ENCODE assay signal across 9 cellular contexts in genomic region chr2:85706604-85707296, GRCh38. TPM values are rescaled to one million over a fixed set of nuclear protein-coding genes. Genes with fewer than 3 reads are reported as not detected.
DNase-seq lines count a peak whose midpoint lies in the region; ATAC-seq lines count a peak whose summit lies in the region.
"Had no signal": no experiment of that assay in that cellular context is flagged by ENCODE, and none has a peak within 500 bp of the region (broad histone marks: within the 10 kb centered on the region; RNA-seq: fewer than 3 reads in every experiment).

No MANE protein-coding gene starts in this region.

- no peaks in the 10 kb centered on the region for H3K9me3 ChIP-seq in T-helper 17 cell (ENCODE audit: control insufficient read depth, low read length, poor library complexity, severe bottlenecking)

- H3K4me3 Mint-ChIP-seq in T-helper 1 cell treated with Interleukin-12 subunit alpha and Interleukin-12 subunit beta and Interleukin-4 antibody, amounts not matched to agents 30 μg/mL and 1 μg/mL, for 36 hours, result peak overlapping the region; percentile 3
- H3K4me3 Mint-ChIP-seq in T-helper 17 cell (no peak overlapping the region), immature natural killer cell (peak overlapping the region; percentile 75 to 90 (median 77))
- H3K4me3 Mint-ChIP-seq in stimulated activated memory B cell treated with anti-CD40 and anti-IgM and Interleukin-4, amounts not matched to agents 10 μg/mL and 1 μg/mL and 100 μg/mL, for 72 hours, result no peak overlapping the region

- no peak for ATAC-seq in T-helper 17 cell
- ATAC-seq in stimulated activated memory B cell treated with anti-CD40 and anti-IgM and Interleukin-4, amounts not matched to agents 10 μg/mL and 1 μg/mL and 100 μg/mL, for 72 hours, result no peak
- no peak for ATAC-seq in GM18873 (IDR thresholded peaks at IDR 0.05; ENCODE audit: low FRiP score, unreplicated experiment)
- ATAC-seq in GM21360 (IDR thresholded peaks at IDR 0.05; ENCODE audit: unreplicated experiment), result no peak

- H3K27ac Mint-ChIP-seq in T-helper 1 cell treated with Interleukin-12 subunit alpha and Interleukin-12 subunit beta and Interleukin-4 antibody, amounts not matched to agents 30 μg/mL and 1 μg/mL, for 36 hours, result peak overlapping the region; percentile 87
- H3K27ac Mint-ChIP-seq in T-helper 17 cell, result peak overlapping the region; percentile 81
- H3K27ac Mint-ChIP-seq in immature natural killer cell, result peak overlapping the region; percentile 91 to 98 (median 95)
- no peak overlapping the region for H3K27ac Mint-ChIP-seq in stimulated activated memory B cell treated with anti-CD40 and anti-IgM and Interleukin-4, amounts not matched to agents 10 μg/mL and 1 μg/mL and 100 μg/mL, for 72 hours

- peaks cover 75% of the 10 kb centered on the region for H3K4me1 Mint-ChIP-seq in T-helper 1 cell treated with Interleukin-12 subunit alpha and Interleukin-12 subunit beta and Interleukin-4 antibody, amounts not matched to agents 30 μg/mL and 1 μg/mL, for 36 hours (ENCODE audit: low read depth)
- peaks cover 35% of the 10 kb centered on the region for H3K4me1 Mint-ChIP-seq in T-helper 17 cell
- peaks cover 57 to 58% of the 10 kb centered on the region in 2 donors for H3K4me1 Mint-ChIP-seq in immature natural killer cell
- H3K4me1 Mint-ChIP-seq in stimulated activated memory B cell treated with anti-CD40 and anti-IgM and Interleukin-4, amounts not matched to agents 10 μg/mL and 1 μg/mL and 100 μg/mL, for 72 hours, result peaks cover 49% of the 10 kb centered on the region

- no peak for DNase-seq in T-helper 1 cell
- DNase-seq in T-helper 17 cell, result no peak
- DNase-seq in immature natural killer cell, result peak; percentile 69 to 73 (median 71)

- H3K27ac ChIP-seq in temporal lobe (ENCODE audit: low read depth, low read length), result peak overlapping the region; percentile 66

- no peaks in the 10 kb centered on the region for H3K9me3 Mint-ChIP-seq in T-helper 1 cell treated with Interleukin-12 subunit alpha and Interleukin-12 subunit beta and Interleukin-4 antibody, amounts not matched to agents 30 μg/mL and 1 μg/mL, for 36 hours
- no peaks in the 10 kb centered on the region for H3K9me3 Mint-ChIP-seq in immature natural killer cell
- H3K9me3 Mint-ChIP-seq in stimulated activated memory B cell treated with anti-CD40 and anti-IgM and Interleukin-4, amounts not matched to agents 10 μg/mL and 1 μg/mL and 100 μg/mL, for 72 hours, result no peaks in the 10 kb centered on the region

- peaks cover 2% of the 10 kb centered on the region for H3K27me3 Mint-ChIP-seq in T-helper 1 cell treated with Interleukin-12 subunit alpha and Interleukin-12 subunit beta and Interleukin-4 antibody, amounts not matched to agents 30 μg/mL and 1 μg/mL, for 36 hours (ENCODE audit: low read depth)
- H3K27me3 Mint-ChIP-seq in T-helper 17 cell (peaks cover 30% of the 10 kb centered on the region), immature natural killer cell (ENCODE audit: low read depth in 3 of 3) (peaks cover 4 to 14% (median 13%) of the 10 kb centered on the region in 3 donors)
- peaks cover 17% of the 10 kb centered on the region for H3K27me3 Mint-ChIP-seq in stimulated activated memory B cell treated with anti-CD40 and anti-IgM and Interleukin-4, amounts not matched to agents 10 μg/mL and 1 μg/mL and 100 μg/mL, for 72 hours

- H3K36me3 Mint-ChIP-seq in T-helper 1 cell treated with Interleukin-12 subunit alpha and Interleukin-12 subunit beta and Interleukin-4 antibody, amounts not matched to agents 30 μg/mL and 1 μg/mL, for 36 hours (ENCODE audit: low read depth), result peaks cover 8% of the 10 kb centered on the region
- H3K36me3 Mint-ChIP-seq in T-helper 17 cell (ENCODE audit: low read depth), result no peaks in the 10 kb centered on the region
- H3K36me3 Mint-ChIP-seq in immature natural killer cell, result peaks cover 8 to 19% (median 13%) of the 10 kb centered on the region in 3 donors
- H3K36me3 Mint-ChIP-seq in stimulated activated memory B cell treated with anti-CD40 and anti-IgM and Interleukin-4, amounts not matched to agents 10 μg/mL and 1 μg/mL and 100 μg/mL, for 72 hours, result no peaks in the 10 kb centered on the region

RNA-seq across cellular contexts. Expression of gene GNLY, which starts 12.6 kb away (rescaled TPM):
- total RNA-seq in T-helper 17 cell (10 to 100 TPM in 1 of 2 donors, 1 to 10 TPM in 1; 9.9 to 14.8 TPM), temporal lobe (not detected)
- polyA plus RNA-seq in immature natural killer cell, result over 10,000 TPM; 13,165 to 20,506 (median 19,340) TPM
- total RNA-seq: A673 had no signal

RNA-seq across cellular contexts. Expression of gene SFTPB, which starts 38.8 kb away (rescaled TPM):
- not detected for total RNA-seq in T-helper 17 cell
- polyA plus RNA-seq in immature natural killer cell, result not detected
- 0.25 TPM for total RNA-seq in temporal lobe
- total RNA-seq: A673 had no signal

RNA-seq across cellular contexts. Expression of gene ATOH8, which starts 47.0 kb away (rescaled TPM):
- total RNA-seq in T-helper 17 cell, result not detected
- polyA plus RNA-seq in immature natural killer cell, result not detected
- 1.7 TPM for total RNA-seq in temporal lobe

Comparison
In these comparisons a context has a peak if more than half of its experiments do, and no peak if none do; other contexts are left out.
1. H3K4me3 Mint-ChIP-seq: peak in T-helper 1 cell treated with Interleukin-12 subunit alpha and Interleukin-12 subunit beta and Interleukin-4 antibody, amounts not matched to agents 30 μg/mL and 1 μg/mL, for 36 hours (single experiment) and immature natural killer cell (5 of 5); none in T-helper 17 cell (single experiment) and stimulated activated memory B cell treated with anti-CD40 and anti-IgM and Interleukin-4, amounts not matched to agents 10 μg/mL and 1 μg/mL and 100 μg/mL, for 72 hours (single experiment).
2. DNase-seq: peak in immature natural killer cell (3 of 3); none in T-helper 1 cell (0 of 5) and T-helper 17 cell (0 of 3).
3. RNA of gene GNLY, which starts 12.6 kb away (total RNA-seq): 9.9 to 14.8 TPM in T-helper 17 cell; not detected in temporal lobe (single experiment); every median in the first group is over 10 times any median in the second.